Comparison of ENCODE assay signal across 21 cellular contexts in the genomic region with DNA sequence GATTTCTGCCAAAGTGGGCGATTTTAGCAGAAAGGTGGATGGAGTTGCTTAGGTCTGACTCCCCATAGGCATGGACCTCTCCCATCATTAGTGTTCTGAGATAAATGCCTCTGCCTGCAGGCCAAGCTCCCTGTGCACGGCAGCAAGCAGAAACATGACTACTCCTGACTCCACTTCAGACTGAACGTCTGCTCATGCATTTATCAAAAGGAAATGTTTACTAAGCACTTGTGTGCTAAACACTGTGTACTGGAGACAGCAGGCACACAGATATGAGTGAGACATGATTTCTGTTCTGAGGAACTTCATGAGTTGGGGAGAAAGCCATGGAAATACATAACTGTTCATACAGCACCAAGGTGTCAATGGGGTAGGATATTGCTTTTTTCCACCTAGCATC.
DNase-seq lines count a peak whose midpoint lies in the region; ATAC-seq and TF ChIP-seq lines count a peak whose summit lies in the region.
"Had no signal": no experiment of that assay in that cellular context is flagged by ENCODE, and none has a peak within 500 bp of the region (broad histone marks: within the 10 kb centered on the region; RNA-seq: fewer than 3 reads in every experiment).

No MANE protein-coding gene starts in this region.

- no peaks in the 10 kb centered on the region for H3K79me2 ChIP-seq in hepatocyte

- DNase-seq in DMS153 (lab: John Stamatoyannopoulos, UW) (peak; percentile 86), NCI-H1694 (lab: John Stamatoyannopoulos, UW) (peak; percentile 23), SHP77 (lab: John Stamatoyannopoulos, UW) (peak; percentile 66 to 77), hepatocyte (ENCODE audit: low spot score) (no peak), SIG-M5 treated with dmso at 0.1 percent for 504 hours (lab: John Stamatoyannopoulos, UW; ENCODE audit: unreplicated experiment) (no peak)
- DNase-seq: activated CD4-positive, alpha-beta T cell treated with anti-CD3 and anti-CD28 coated beads for 36 hours; activated CD8-positive, alpha-beta memory T cell treated with anti-CD3 and anti-CD28 coated beads, Interleukin-2, amount 50 U/mL, for 4 hours; activated naive CD4-positive, alpha-beta T cell; CD4-positive, alpha-beta memory T cell; glutamatergic neuron; midbrain; NCI-H2227 treated with DMSO at 0.1 percent for 48 hours; nucleus accumbens; sigmoid colon; substantia nigra had no signal

- peak overlapping the region; percentile 74 for H3K27ac ChIP-seq in hepatocyte
- H3K27ac ChIP-seq: esophagus muscularis mucosa, sigmoid colon, SK-N-MC had no signal

- no peaks in the 10 kb centered on the region for H3K36me3 ChIP-seq in hepatocyte (replicated peaks; ENCODE audit: insufficient read depth, low read depth)
- H3K36me3 ChIP-seq: esophagus muscularis mucosa, sigmoid colon had no signal

- no peak overlapping the region for H3K4me2 ChIP-seq in hepatocyte
- H3K4me2 ChIP-seq: GM23338 had no signal

- no peaks in the 10 kb centered on the region for H3K9me2 ChIP-seq in hepatocyte (replicated peaks; ENCODE audit: insufficient read depth)

- H2AFZ ChIP-seq in hepatocyte: no peak overlapping the region
- H2AFZ ChIP-seq: GM23338 had no signal

- TF ChIP-seq CTCF in hepatocyte (IDR thresholded peaks at IDR 0.05; ENCODE audit: poor library complexity): no peak

- H3K4me3 ChIP-seq in hepatocyte: no peak overlapping the region
- H3K4me3 ChIP-seq: esophagus muscularis mucosa, GM23338, sigmoid colon, SK-N-MC had no signal

- no peaks in the 10 kb centered on the region for H3K9me3 ChIP-seq in hepatocyte (ENCODE audit: low read depth)
- H3K9me3 ChIP-seq: esophagus muscularis mucosa, sigmoid colon had no signal

- no peaks in the 10 kb centered on the region for H4K20me1 ChIP-seq in hepatocyte (ENCODE audit: insufficient read depth, poor library complexity, severe bottlenecking)

- 42% methylated on average over 3 of the region's 3 CpGs for WGBS in hepatocyte (ENCODE audit: low lambda C conversion rate, missing lambda C conversion rate)

- ATAC-seq in GM21360 (IDR thresholded peaks at IDR 0.05; ENCODE audit: unreplicated experiment) (no peak), HG02763 (IDR thresholded peaks at IDR 0.05; ENCODE audit: unreplicated experiment) (no peak), HG03025 (IDR thresholded peaks at IDR 0.05; ENCODE audit: low FRiP score, unreplicated experiment) (no peak)
- ATAC-seq: activated CD4-positive, alpha-beta T cell treated with anti-CD3 and anti-CD28 coated beads for 36 hours; GM23338 had no signal

- no peaks in the 10 kb centered on the region for H3K27me3 ChIP-seq in hepatocyte
- H3K27me3 ChIP-seq: esophagus muscularis mucosa, sigmoid colon had no signal

- H3K4me1 ChIP-seq in hepatocyte (ENCODE audit: insufficient read depth): peaks cover 9% of the 10 kb centered on the region
- H3K4me1 ChIP-seq: sigmoid colon had no signal

Comparison
In these comparisons a context has a peak if more than half of its experiments do, and no peak if none do; other contexts are left out.
1. DNase-seq: peak in DMS153 (single experiment), NCI-H1694 (single experiment) and SHP77 (2 of 2); none in hepatocyte (single experiment) and SIG-M5 treated with dmso at 0.1 percent for 504 hours (single experiment).